Comparison of ENCODE assay signal across 8 cellular contexts in the genomic region with DNA sequence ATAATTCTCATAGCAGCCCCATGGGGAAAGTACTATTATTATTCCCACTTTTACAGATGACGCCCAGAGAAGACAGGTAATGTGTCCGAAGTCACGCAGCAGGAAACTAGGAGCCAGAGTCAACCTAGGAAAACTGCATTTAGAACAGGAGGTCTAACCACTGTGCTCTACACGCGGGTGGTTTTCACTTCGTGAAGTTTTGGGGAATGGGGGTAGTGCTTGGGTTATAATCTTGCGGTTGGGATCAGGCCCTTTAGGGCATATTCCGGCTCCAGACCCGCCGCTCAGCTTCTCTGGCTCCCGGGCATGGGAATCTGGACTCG. TPM values are rescaled to one million over a fixed set of nuclear protein-coding genes. Genes with fewer than 3 reads are reported as not detected.
DNase-seq lines count a peak whose midpoint lies in the region; ATAC-seq and TF ChIP-seq lines count a peak whose summit lies in the region.

No MANE protein-coding gene starts in this region.

- WGBS in heart right ventricle, 2 donors = 12 to 15% methylated on average over 12 of the region's 12 CpGs
- 8 to 18% methylated on average over 9 to 11 of the region's 12 CpGs for WGBS in mesodermal cell (ENCODE audit: insufficient coverage in 2 of 2), 2 experiments
- WGBS in aorta, 2 donors = 3 to 4% methylated on average over 12 of the region's 12 CpGs

- H3K4me3 ChIP-seq in heart right ventricle (peak overlapping the region; percentile 66 to 92 (median 81)), brain microvascular endothelial cell (ENCODE audit: low read depth, low read length) (peak overlapping the region; percentile 100), mesodermal cell (ENCODE audit: extremely low read depth, insufficient read depth, low read length, poor library complexity, severe bottlenecking) (peak overlapping the region; percentile 78), aorta (ENCODE audit: low read length in 2 of 2) (peak overlapping the region; percentile 95 to 98)

- H3K27me3 ChIP-seq in heart right ventricle (peaks cover 0 to 46% (median 0%) of the 10 kb centered on the region in 7 donors), brain microvascular endothelial cell (replicated peaks) (no peaks in the 10 kb centered on the region), aorta (ENCODE audit: control insufficient read depth in 1 of 2, insufficient read depth in 2 of 2, low read length in 1 of 2) (no peaks in the 10 kb centered on the region)

- DNase-seq in heart right ventricle = no peak
- DNase-seq in left ventricle myocardium superior = no peak
- no peak for DNase-seq in brain microvascular endothelial cell
- no peak for DNase-seq in aorta
- DNase-seq in NCI-H1092 treated with DMSO at 0.1 percent for 48 hours (lab: John Stamatoyannopoulos, UW) = no peak
- DNase-seq in NCI-H1930 (lab: John Stamatoyannopoulos, UW) = no peak

- ATAC-seq in heart right ventricle = no peak
- ATAC-seq in left ventricle myocardium superior = no peak
- ATAC-seq in aorta (ENCODE audit: low FRiP score) = no peak
- no peak for ATAC-seq in HG03097 (IDR thresholded peaks at IDR 0.05; ENCODE audit: low FRiP score, unreplicated experiment)

- H3K27ac ChIP-seq in heart right ventricle = peak overlapping the region; percentile 88 to 99 (median 96)
- H3K27ac ChIP-seq in brain microvascular endothelial cell = peak overlapping the region; percentile 75
- peak overlapping the region; percentile 96 for H3K27ac ChIP-seq in mesodermal cell (ENCODE audit: low read depth, low read length, severe bottlenecking)
- H3K27ac ChIP-seq in aorta (ENCODE audit: low read depth in 1 of 2, low read length in 2 of 2) = peak overlapping the region; percentile 5 to 65

- in situ Hi-C loops in brain microvascular endothelial cell (cut with HindIII; ENCODE audit: low pct_ligation_motif_present, low sequenced_read_pairs) = no loop called here

- intact Hi-C loops in heart right ventricle (cut with DNase I) = loop anchor here (1.0 to 10.0 kb wide), 12 partner anchors 41 to 357 kb away; no protein-coding TSS in a partner anchor
- intact Hi-C loops in left ventricle myocardium superior (cut with micrococcal nuclease) = loop anchor here (5.0 to 10.0 kb wide), 2 partner anchors 45 to 203 kb away; no protein-coding TSS in a partner anchor
- intact Hi-C loops in aorta (cut with DNase I) = loop anchor here (2.0 to 10.0 kb wide), 4 partner anchors 45 to 200 kb away; a partner anchor contains a TSS

- H3K9me3 ChIP-seq in heart right ventricle (no peaks in the 10 kb centered on the region), mesodermal cell (ENCODE audit: control insufficient read depth, low read length) (no peaks in the 10 kb centered on the region), aorta (ENCODE audit: control insufficient read depth, low read length) (no peaks in the 10 kb centered on the region)

- TF ChIP-seq CTCF in heart right ventricle (IDR thresholded peaks at IDR 0.05) (no peak), brain microvascular endothelial cell (IDR thresholded peaks at IDR 0.05; ENCODE audit: low read depth, low read length, missing control alignments) (no peak)

- peaks cover 18 to 74% (median 54%) of the 10 kb centered on the region in 9 donors for H3K4me1 ChIP-seq in heart right ventricle
- peaks cover 47% of the 10 kb centered on the region for H3K4me1 ChIP-seq in mesodermal cell (ENCODE audit: control insufficient read depth, insufficient read depth, low read length, poor library complexity, severe bottlenecking)
- peaks cover 0 to 6% of the 10 kb centered on the region in 2 donors for H3K4me1 ChIP-seq in aorta (ENCODE audit: control insufficient read depth in 1 of 2, insufficient read depth in 2 of 2, low read length in 2 of 2)

- H3K36me3 ChIP-seq in heart right ventricle (peaks cover 0 to 50% (median 30%) of the 10 kb centered on the region in 9 donors), brain microvascular endothelial cell (replicated peaks) (peaks cover 81% of the 10 kb centered on the region), mesodermal cell (ENCODE audit: control insufficient read depth, insufficient read depth, low read length) (peaks cover 86% of the 10 kb centered on the region), aorta (ENCODE audit: control insufficient read depth in 1 of 2, insufficient read depth in 2 of 2, low read length in 1 of 2) (peaks cover 4 to 6% of the 10 kb centered on the region in 2 donors)

RNA-seq across cellular contexts. Expression of a gene that starts 5.2 kb away (rescaled TPM):
- total RNA-seq in heart right ventricle (over 10,000 TPM; 11,955 to 17,571 (median 14,403) TPM), left ventricle myocardium superior (14,056 TPM), aorta (1,000 to 10,000 TPM in 1 of 2 donors, 100 to 1,000 TPM in 1; 861 to 1,497 TPM)
- polyA plus RNA-seq in heart right ventricle (over 10,000 TPM; 10,066 to 18,091 TPM), aorta (1,000 to 10,000 TPM; 1,109 to 1,230 TPM)
- polyA plus RNA-seq in mesodermal cell (2013, experiment 1 of 2) = 1,311 TPM
- 1,352 TPM for polyA plus RNA-seq in mesodermal cell (2013, experiment 2 of 2)

Comparison
In these comparisons a context has a peak if more than half of its experiments do, and no peak if none do; other contexts are left out.
1. H3K27ac ChIP-seq: peak in every context shown above with its lines; median percentile 96 in heart right ventricle; 96 in mesodermal cell; 75 in brain microvascular endothelial cell; 35 in aorta.